3 cellular contexts compared by ENCODE assay signal in the genomic region with DNA sequence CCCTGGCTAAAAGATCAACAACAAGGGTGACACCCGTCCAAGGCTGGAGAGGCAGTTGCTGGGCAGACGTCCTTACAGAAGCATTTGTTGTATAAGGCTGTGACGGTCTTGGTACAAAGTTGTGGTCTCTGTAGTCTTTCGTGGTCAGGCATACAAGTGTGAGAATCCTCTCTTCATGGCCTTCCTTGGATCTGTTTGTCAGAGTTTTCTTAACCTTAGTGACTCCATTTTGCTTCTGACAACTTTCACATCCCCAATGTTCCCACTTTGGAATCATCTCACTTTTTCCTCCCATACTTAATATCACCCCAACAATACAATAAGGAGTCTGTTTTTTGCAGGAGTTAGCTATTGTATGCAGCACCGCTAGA.
TF ChIP-seq lines count a peak whose summit lies in the region.

No MANE protein-coding gene starts in this region.

TF ChIP-seq in SK-N-SH, 30 proteins besides CTCF, POLR2A, EP300 and RAD21:
- TF ChIP-seq, protein P1, sequence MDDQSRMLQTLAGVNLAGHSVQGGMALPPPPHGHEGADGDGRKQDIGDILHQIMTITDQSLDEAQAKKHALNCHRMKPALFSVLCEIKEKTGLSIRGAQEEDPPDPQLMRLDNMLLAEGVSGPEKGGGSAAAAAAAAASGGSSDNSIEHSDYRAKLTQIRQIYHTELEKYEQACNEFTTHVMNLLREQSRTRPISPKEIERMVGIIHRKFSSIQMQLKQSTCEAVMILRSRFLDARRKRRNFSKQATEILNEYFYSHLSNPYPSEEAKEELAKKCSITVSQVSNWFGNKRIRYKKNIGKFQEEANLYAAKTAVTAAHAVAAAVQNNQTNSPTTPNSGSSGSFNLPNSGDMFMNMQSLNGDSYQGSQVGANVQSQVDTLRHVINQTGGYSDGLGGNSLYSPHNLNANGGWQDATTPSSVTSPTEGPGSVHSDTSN (IDR thresholded peaks at IDR 0.05): no peak
- TF ChIP-seq JUND (IDR thresholded peaks at IDR 0.05): no peak
- TF ChIP-seq GABPA (IDR thresholded peaks at IDR 0.05; ENCODE audit: low read depth): no peak
- TF ChIP-seq MXI1 (IDR thresholded peaks at IDR 0.05; ENCODE audit: low read depth, low read length): no peak
- TF ChIP-seq EZH2phosphoT487 (IDR thresholded peaks at IDR 0.05; ENCODE audit: borderline replicate concordance, low read depth): no peak
- no peak for TF ChIP-seq SMC3 (IDR thresholded peaks at IDR 0.05; ENCODE audit: low read depth, low read length)
- TF ChIP-seq TCF12 (IDR thresholded peaks at IDR 0.05): no peak
- no peak for TF ChIP-seq RXRA (IDR thresholded peaks at IDR 0.05; ENCODE audit: borderline replicate concordance, low read depth)

TF ChIP-seq in SK-N-SH treated with all-trans-retinoic acid at 6 μM for 48 hours, 23 proteins besides CTCF, POLR2A, EP300 and RAD21 (continued from another document):
- TF ChIP-seq, protein P2, sequence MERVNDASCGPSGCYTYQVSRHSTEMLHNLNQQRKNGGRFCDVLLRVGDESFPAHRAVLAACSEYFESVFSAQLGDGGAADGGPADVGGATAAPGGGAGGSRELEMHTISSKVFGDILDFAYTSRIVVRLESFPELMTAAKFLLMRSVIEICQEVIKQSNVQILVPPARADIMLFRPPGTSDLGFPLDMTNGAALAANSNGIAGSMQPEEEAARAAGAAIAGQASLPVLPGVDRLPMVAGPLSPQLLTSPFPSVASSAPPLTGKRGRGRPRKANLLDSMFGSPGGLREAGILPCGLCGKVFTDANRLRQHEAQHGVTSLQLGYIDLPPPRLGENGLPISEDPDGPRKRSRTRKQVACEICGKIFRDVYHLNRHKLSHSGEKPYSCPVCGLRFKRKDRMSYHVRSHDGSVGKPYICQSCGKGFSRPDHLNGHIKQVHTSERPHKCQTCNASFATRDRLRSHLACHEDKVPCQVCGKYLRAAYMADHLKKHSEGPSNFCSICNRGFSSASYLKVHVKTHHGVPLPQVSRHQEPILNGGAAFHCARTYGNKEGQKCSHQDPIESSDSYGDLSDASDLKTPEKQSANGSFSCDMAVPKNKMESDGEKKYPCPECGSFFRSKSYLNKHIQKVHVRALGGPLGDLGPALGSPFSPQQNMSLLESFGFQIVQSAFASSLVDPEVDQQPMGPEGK (CRISPR knock-in tag; IDR thresholded peaks at IDR 0.05; ENCODE audit: borderline replicate concordance): no peak
- TF ChIP-seq, protein P3, sequence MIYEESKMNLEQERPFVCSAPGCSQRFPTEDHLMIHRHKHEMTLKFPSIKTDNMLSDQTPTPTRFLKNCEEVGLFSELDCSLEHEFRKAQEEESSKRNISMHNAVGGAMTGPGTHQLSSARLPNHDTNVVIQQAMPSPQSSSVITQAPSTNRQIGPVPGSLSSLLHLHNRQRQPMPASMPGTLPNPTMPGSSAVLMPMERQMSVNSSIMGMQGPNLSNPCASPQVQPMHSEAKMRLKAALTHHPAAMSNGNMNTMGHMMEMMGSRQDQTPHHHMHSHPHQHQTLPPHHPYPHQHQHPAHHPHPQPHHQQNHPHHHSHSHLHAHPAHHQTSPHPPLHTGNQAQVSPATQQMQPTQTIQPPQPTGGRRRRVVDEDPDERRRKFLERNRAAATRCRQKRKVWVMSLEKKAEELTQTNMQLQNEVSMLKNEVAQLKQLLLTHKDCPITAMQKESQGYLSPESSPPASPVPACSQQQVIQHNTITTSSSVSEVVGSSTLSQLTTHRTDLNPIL (CRISPR knock-in tag; IDR thresholded peaks at IDR 0.05; ENCODE audit: low read depth): no peak
- TF ChIP-seq TOX (CRISPR knock-in tag; IDR thresholded peaks at IDR 0.05; ENCODE audit: borderline replicate concordance) (no peak), ZFP3 (CRISPR knock-in tag; IDR thresholded peaks at IDR 0.05) (no peak), RARB (CRISPR knock-in tag; IDR thresholded peaks at IDR 0.05) (no peak), TCF4 (CRISPR knock-in tag; IDR thresholded peaks at IDR 0.05; ENCODE audit: borderline replicate concordance) (no peak)
- TF ChIP-seq, protein P4, sequence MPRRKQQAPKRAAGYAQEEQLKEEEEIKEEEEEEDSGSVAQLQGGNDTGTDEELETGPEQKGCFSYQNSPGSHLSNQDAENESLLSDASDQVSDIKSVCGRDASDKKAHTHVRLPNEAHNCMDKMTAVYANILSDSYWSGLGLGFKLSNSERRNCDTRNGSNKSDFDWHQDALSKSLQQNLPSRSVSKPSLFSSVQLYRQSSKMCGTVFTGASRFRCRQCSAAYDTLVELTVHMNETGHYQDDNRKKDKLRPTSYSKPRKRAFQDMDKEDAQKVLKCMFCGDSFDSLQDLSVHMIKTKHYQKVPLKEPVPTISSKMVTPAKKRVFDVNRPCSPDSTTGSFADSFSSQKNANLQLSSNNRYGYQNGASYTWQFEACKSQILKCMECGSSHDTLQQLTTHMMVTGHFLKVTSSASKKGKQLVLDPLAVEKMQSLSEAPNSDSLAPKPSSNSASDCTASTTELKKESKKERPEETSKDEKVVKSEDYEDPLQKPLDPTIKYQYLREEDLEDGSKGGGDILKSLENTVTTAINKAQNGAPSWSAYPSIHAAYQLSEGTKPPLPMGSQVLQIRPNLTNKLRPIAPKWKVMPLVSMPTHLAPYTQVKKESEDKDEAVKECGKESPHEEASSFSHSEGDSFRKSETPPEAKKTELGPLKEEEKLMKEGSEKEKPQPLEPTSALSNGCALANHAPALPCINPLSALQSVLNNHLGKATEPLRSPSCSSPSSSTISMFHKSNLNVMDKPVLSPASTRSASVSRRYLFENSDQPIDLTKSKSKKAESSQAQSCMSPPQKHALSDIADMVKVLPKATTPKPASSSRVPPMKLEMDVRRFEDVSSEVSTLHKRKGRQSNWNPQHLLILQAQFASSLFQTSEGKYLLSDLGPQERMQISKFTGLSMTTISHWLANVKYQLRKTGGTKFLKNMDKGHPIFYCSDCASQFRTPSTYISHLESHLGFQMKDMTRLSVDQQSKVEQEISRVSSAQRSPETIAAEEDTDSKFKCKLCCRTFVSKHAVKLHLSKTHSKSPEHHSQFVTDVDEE (CRISPR knock-in tag; IDR thresholded peaks at IDR 0.05): no peak
TF ChIP-seq in SK-N-SH treated with all-trans-retinoic acid at 6 μM for 48 hours: peak in this region for 0.

TF ChIP-seq in HepG2, 621 proteins besides CTCF, POLR2A, EP300 and RAD21 (continued from another document):
- TF ChIP-seq, protein P5, sequence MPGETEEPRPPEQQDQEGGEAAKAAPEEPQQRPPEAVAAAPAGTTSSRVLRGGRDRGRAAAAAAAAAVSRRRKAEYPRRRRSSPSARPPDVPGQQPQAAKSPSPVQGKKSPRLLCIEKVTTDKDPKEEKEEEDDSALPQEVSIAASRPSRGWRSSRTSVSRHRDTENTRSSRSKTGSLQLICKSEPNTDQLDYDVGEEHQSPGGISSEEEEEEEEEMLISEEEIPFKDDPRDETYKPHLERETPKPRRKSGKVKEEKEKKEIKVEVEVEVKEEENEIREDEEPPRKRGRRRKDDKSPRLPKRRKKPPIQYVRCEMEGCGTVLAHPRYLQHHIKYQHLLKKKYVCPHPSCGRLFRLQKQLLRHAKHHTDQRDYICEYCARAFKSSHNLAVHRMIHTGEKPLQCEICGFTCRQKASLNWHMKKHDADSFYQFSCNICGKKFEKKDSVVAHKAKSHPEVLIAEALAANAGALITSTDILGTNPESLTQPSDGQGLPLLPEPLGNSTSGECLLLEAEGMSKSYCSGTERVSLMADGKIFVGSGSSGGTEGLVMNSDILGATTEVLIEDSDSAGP (CRISPR knock-in tag; IDR thresholded peaks at IDR 0.05; ENCODE audit: borderline replicate concordance): no peak
- TF ChIP-seq TBX2 (CRISPR knock-in tag; IDR thresholded peaks at IDR 0.05; ENCODE audit: borderline replicate concordance) (no peak), ZBTB1 (CRISPR knock-in tag; IDR thresholded peaks at IDR 0.05; ENCODE audit: borderline replicate concordance) (no peak), SRF (IDR thresholded peaks at IDR 0.05; ENCODE audit: low read depth, low read length) (no peak), DNMT1 (CRISPR knock-in tag; IDR thresholded peaks at IDR 0.05) (no peak), SNAI1 (CRISPR knock-in tag; IDR thresholded peaks at IDR 0.05; ENCODE audit: borderline replicate concordance) (no peak), RFX1 (IDR thresholded peaks at IDR 0.05) (no peak)
- TF ChIP-seq, protein P6, sequence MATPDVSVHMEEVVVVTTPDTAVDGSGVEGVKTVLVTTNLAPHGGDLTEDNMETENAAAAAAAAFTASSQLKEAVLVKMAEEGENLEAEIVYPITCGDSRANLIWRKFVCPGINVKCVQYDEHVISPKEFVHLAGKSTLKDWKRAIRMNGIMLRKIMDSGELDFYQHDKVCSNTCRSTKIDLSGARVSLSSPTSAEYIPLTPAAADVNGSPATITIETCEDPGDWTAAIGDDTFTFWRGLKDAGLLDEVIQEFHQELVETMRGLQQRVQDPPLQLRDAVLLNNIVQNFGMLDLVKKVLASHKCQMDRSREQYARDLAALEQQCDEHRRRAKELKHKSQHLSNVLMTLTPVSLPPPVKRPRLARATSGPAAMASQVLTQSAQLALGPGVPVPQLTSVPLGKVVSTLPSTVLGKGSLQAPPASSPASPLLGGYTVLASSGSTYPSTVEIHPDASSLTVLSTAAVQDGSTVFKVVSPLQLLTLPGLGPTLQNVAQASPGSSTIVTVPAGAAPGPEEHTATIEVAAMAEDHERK (CRISPR knock-in tag; IDR thresholded peaks at IDR 0.05; ENCODE audit: low read depth): no peak
